In the genomic region with DNA sequence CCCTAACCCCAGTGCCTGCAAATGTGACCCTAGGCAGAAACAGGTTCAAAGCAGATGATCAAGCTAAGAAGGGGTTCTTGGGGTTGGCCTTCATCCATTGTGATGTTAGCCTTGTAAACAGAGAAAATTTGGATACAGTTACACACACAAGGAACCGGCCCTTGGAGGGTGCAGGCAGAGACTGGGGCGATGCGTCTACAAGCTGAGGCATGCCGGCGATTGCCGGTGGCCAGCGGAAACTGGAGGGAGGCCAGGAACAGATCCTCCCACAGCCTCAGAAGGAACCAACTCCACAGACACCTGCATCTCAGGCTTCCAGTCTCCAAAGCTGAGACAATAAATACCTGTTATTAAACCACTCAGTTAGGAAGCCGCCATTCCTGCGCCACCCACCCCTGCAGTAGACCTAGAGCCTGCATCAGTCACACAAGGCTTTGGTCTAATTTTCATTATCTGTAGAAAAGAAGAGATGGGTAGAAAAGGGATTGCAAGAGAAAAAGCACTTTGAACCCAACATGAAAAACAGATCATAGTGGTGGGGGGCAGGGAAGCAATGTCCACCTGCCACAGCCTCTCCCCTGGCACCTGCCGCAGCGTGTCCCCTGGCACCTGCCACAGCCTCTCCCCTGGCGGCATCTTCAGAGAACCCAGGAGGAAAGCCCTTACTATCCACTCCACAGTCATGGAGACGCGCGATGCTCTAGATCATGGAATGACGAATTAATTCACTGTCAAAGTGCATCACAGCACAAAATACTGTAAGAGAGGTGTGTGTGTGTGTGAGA, we compare ENCODE assay signal across 27 cellular contexts.
DNase-seq lines count a peak whose midpoint lies in the region; ATAC-seq and TF ChIP-seq lines count a peak whose summit lies in the region.
"Had no signal": no experiment of that assay in that cellular context is flagged by ENCODE, and none has a peak within 500 bp of the region (broad histone marks: within the 10 kb centered on the region; RNA-seq: fewer than 3 reads in every experiment).

No MANE protein-coding gene starts in this region.

- no peaks in the 10 kb centered on the region for H3K4me1 Mint-ChIP-seq in mesothelial cell of epicardium
- H3K4me1 Mint-ChIP-seq: GM23338; naive thymus-derived CD4-positive, alpha-beta T cell; WTC11 had no signal

- no peak for ATAC-seq in HG03280 (IDR thresholded peaks at IDR 0.05; ENCODE audit: unreplicated experiment)
- ATAC-seq: CD8-positive, alpha-beta T cell; GM23338; left colon; naive thymus-derived CD4-positive, alpha-beta T cell; stimulated activated naive CD8-positive, alpha-beta T cell treated with anti-CD3 and anti-CD28 coated beads, Interleukin-15, Interleukin-2, amounts not matched to agents 100 U/mL and 50 U/mL, for 24 hours; WTC11 had no signal

- no peaks in the 10 kb centered on the region for H3K36me3 Mint-ChIP-seq in mesothelial cell of epicardium
- H3K36me3 Mint-ChIP-seq: CD8-positive, alpha-beta T cell; naive thymus-derived CD4-positive, alpha-beta T cell had no signal

- no peak overlapping the region for H3K27ac Mint-ChIP-seq in mesothelial cell of epicardium
- H3K27ac Mint-ChIP-seq: CD8-positive, alpha-beta T cell; GM23338; naive thymus-derived CD4-positive, alpha-beta T cell; WTC11 had no signal

- no peak for TF ChIP-seq CTCF in mesothelial cell of epicardium (IDR thresholded peaks at IDR 0.05; ENCODE audit: unreplicated experiment)

- H3K27me3 Mint-ChIP-seq in mesothelial cell of epicardium (ENCODE audit: low read depth) = peaks cover 25% of the 10 kb centered on the region

- peaks cover 12% of the 10 kb centered on the region for H3K9me3 Mint-ChIP-seq in mesothelial cell of epicardium

- peak in 2 of 3 experiments; percentile 52 to 84 for DNase-seq in NCI-H1417 (lab: John Stamatoyannopoulos, UW)
- no peak for DNase-seq in NCI-H1417 treated with DMSO at 0.1 percent for 48 hours (lab: John Stamatoyannopoulos, UW)
- peak; percentile 55 to 59 for DNase-seq in NCI-H187 (lab: John Stamatoyannopoulos, UW)
- peak; percentile 90 for DNase-seq in NCI-H510A treated with DMSO at 0.1 percent for 48 hours (lab: John Stamatoyannopoulos, UW)
- peak; percentile 3 to 17 for DNase-seq in mesothelial cell of epicardium (ENCODE audit: low spot score in 2 of 2, unreplicated experiment in 2 of 2)
- DNase-seq in globus pallidus (ENCODE audit: low spot score) = no peak
- no peak for DNase-seq in GM19238 (ENCODE audit: insufficient read length, low spot score)
- DNase-seq: 8988T; activated CD4-positive, alpha-beta T cell treated with anti-CD3 and anti-CD28 coated beads, Interleukin-2, amount 50 U/mL, for 4 hours; activated gamma-delta T cell treated with Interleukin-2 at 50 U/mL for 16 hours; activated T-cell treated with anti-CD3 and anti-CD28 coated beads for 4 hours; AML-193; cortex of kidney; Kasumi-1; left colon; mesendoderm; naive thymus-derived CD4-positive, alpha-beta T cell; NCI-H226; occipital lobe; retina; stimulated activated CD4-positive, alpha-beta T cell treated with anti-CD3 and anti-CD28 coated beads, Interleukin-4, amount 100 ng/mL, for 24 hours; stimulated activated naive CD8-positive, alpha-beta T cell treated with anti-CD3 and anti-CD28 coated beads, Interleukin-15, Interleukin-2, amounts not matched to agents 100 U/mL and 50 U/mL, for 24 hours; thyroid gland had no signal

- no peak overlapping the region for H3K4me3 Mint-ChIP-seq in mesothelial cell of epicardium
- H3K4me3 Mint-ChIP-seq: CD8-positive, alpha-beta T cell; GM23338; naive thymus-derived CD4-positive, alpha-beta T cell; WTC11 had no signal

Comparison
In these comparisons a context has a peak if more than half of its experiments do, and no peak if none do; other contexts are left out.
1. DNase-seq: peak in NCI-H1417 (2 of 3), NCI-H187 (2 of 2), NCI-H510A treated with DMSO at 0.1 percent for 48 hours (single experiment) and mesothelial cell of epicardium (2 of 2); none in NCI-H1417 treated with DMSO at 0.1 percent for 48 hours (single experiment), globus pallidus (single experiment) and GM19238 (single experiment).